33 cellular contexts compared by ENCODE assay signal in genomic region chr2:124713969-124714368, GRCh38.
A peak's percentile ranks its signal among the peaks of the same experiment; 100 is the strongest.
DNase-seq lines count a peak whose midpoint lies in the region; ATAC-seq, FAIRE-seq and TF ChIP-seq lines count a peak whose summit lies in the region.
"Had no signal": no experiment of that assay in that cellular context is flagged by ENCODE, and none has a peak within 500 bp of the region (broad histone marks: within the 10 kb centered on the region; RNA-seq: fewer than 3 reads in every experiment).

No MANE protein-coding gene starts in this region.

- 40 to 82% methylated on average over 2 of the region's 2 CpGs for WGBS in pancreas, 2 donors

- intact Hi-C loops in left lung (cut with DNase I) (no loop called here), upper lobe of right lung (cut with DNase I) (no loop called here), colonic mucosa (cut with DNase I) (no loop called here), pancreas (cut with DNase I) (no loop called here)

- no peak overlapping the region for H3K27ac ChIP-seq in left lung
- no peak overlapping the region for H3K27ac ChIP-seq in upper lobe of right lung
- no peak overlapping the region for H3K27ac ChIP-seq in colonic mucosa
- H3K27ac ChIP-seq in pancreas: no peak overlapping the region
- H3K27ac ChIP-seq: 22Rv1; A549; BLaER1; BLaER1 treated with 17β-estradiol and CSF1 and Interleukin-3, amounts not matched to agents 10 nM and 100 nM; C4-2B had no signal

- no peak overlapping the region for H3K9ac ChIP-seq in colonic mucosa (ENCODE audit: low read depth in 2 of 2, low read length in 2 of 2)
- H3K9ac ChIP-seq: BLaER1; BLaER1 treated with 17β-estradiol and CSF1 and Interleukin-3, amounts not matched to agents 10 nM and 100 nM had no signal

- ATAC-seq in left lung (peak; percentile 79), upper lobe of right lung (peak; percentile 69), pancreas (no peak)
- no peak for ATAC-seq in stimulated activated naive CD8-positive, alpha-beta T cell treated with anti-CD3 and anti-CD28 coated beads, Interleukin-15, Interleukin-2, amounts not matched to agents 100 U/mL and 50 U/mL, for 24 hours
- ATAC-seq: A549; CD8-positive, alpha-beta T cell had no signal

- no peaks in the 10 kb centered on the region for H3K9me3 ChIP-seq in left lung
- H3K9me3 ChIP-seq in upper lobe of right lung: no peaks in the 10 kb centered on the region
- no peaks in the 10 kb centered on the region for H3K9me3 ChIP-seq in colonic mucosa
- H3K9me3 ChIP-seq in pancreas: no peaks in the 10 kb centered on the region
- H3K9me3 ChIP-seq: A549; BE2C; BLaER1; BLaER1 treated with 17β-estradiol and CSF1 and Interleukin-3, amounts not matched to agents 10 nM and 100 nM; Caco-2 had no signal

- H3K4me3 ChIP-seq in left lung (no peak overlapping the region), upper lobe of right lung (no peak overlapping the region), colonic mucosa (no peak overlapping the region), pancreas (no peak overlapping the region)
- H3K4me3 ChIP-seq: A549; BLaER1; BLaER1 treated with 17β-estradiol and CSF1 and Interleukin-3, amounts not matched to agents 10 nM and 100 nM had no signal

- H3K36me3 ChIP-seq in left lung: no peaks in the 10 kb centered on the region
- no peaks in the 10 kb centered on the region for H3K36me3 ChIP-seq in upper lobe of right lung
- H3K36me3 ChIP-seq in colonic mucosa: no peaks in the 10 kb centered on the region
- H3K36me3 ChIP-seq in pancreas: no peaks in the 10 kb centered on the region
- H3K36me3 ChIP-seq: BE2C; BLaER1; BLaER1 treated with 17β-estradiol and CSF1 and Interleukin-3, amounts not matched to agents 10 nM and 100 nM had no signal

- TF ChIP-seq CTCF in left lung (IDR thresholded peaks at IDR 0.05) (no peak), upper lobe of right lung (IDR thresholded peaks at IDR 0.05) (no peak), colonic mucosa (IDR thresholded peaks at IDR 0.05) (no peak), pancreas (IDR thresholded peaks at IDR 0.05) (no peak)

- no peak for FAIRE-seq in pancreas (lab: Jason Lieb, UNC)
- FAIRE-seq: A204.1, A549, D721Med had no signal

- DNase-seq in DMS79 (lab: John Stamatoyannopoulos, UW) (peak; percentile 38), DMS79 treated with DMSO at 0.1 percent for 48 hours (lab: John Stamatoyannopoulos, UW) (peak; percentile 53), left lung (no peak), upper lobe of right lung (no peak), colonic mucosa (no peak), pancreas (no peak)
- DNase-seq in stimulated activated naive CD8-positive, alpha-beta T cell treated with anti-CD3 and anti-CD28 coated beads, Interleukin-15, Interleukin-2, amounts not matched to agents 100 U/mL and 50 U/mL, for 24 hours: no peak
- DNase-seq in activated CD8-positive, alpha-beta memory T cell treated with anti-CD3 and anti-CD28 coated beads, Interleukin-2, amount 50 U/mL, for 4 hours: no peak
- DNase-seq: 8988T; ACHN; AML-193; BE2C; C1 segment of cervical spinal cord; Caco-2; Calu3; CD4-positive, alpha-beta memory T cell; CD4-positive, alpha-beta T cell; CD4-positive, CD25-positive, alpha-beta regulatory T cell; CD8-positive, alpha-beta memory T cell; CD8-positive, alpha-beta T cell; COR-L47; DMS 273 treated with DMSO at 0.1 percent for 48 hours; DMS153; DMS53; DND-41; EL had no signal

- no peaks in the 10 kb centered on the region for H3K4me1 ChIP-seq in left lung
- no peaks in the 10 kb centered on the region for H3K4me1 ChIP-seq in upper lobe of right lung
- H3K4me1 ChIP-seq in colonic mucosa: no peaks in the 10 kb centered on the region
- H3K4me1 ChIP-seq in pancreas: no peaks in the 10 kb centered on the region
- H3K4me1 ChIP-seq: A549; BE2C; BLaER1; BLaER1 treated with 17β-estradiol and CSF1 and Interleukin-3, amounts not matched to agents 10 nM and 100 nM; Caco-2 had no signal

- H3K27me3 ChIP-seq in left lung (peaks cover 0 to 4% of the 10 kb centered on the region in 2 donors), upper lobe of right lung (no peaks in the 10 kb centered on the region), colonic mucosa (no peaks in the 10 kb centered on the region), pancreas (no peaks in the 10 kb centered on the region)
- H3K27me3 ChIP-seq: BE2C; BLaER1; BLaER1 treated with 17β-estradiol and CSF1 and Interleukin-3, amounts not matched to agents 10 nM and 100 nM had no signal

Comparison
In these comparisons a context has a peak if more than half of its experiments do, and no peak if none do; other contexts are left out.
1. DNase-seq: peak in DMS79 (single experiment) and DMS79 treated with DMSO at 0.1 percent for 48 hours (single experiment); none in left lung (0 of 2), upper lobe of right lung (single experiment), stimulated activated naive CD8-positive, alpha-beta T cell treated with anti-CD3 and anti-CD28 coated beads, Interleukin-15, Interleukin-2, amounts not matched to agents 100 U/mL and 50 U/mL, for 24 hours (single experiment), colonic mucosa (single experiment), pancreas (0 of 6) and activated CD8-positive, alpha-beta memory T cell treated with anti-CD3 and anti-CD28 coated beads, Interleukin-2, amount 50 U/mL, for 4 hours (single experiment).
2. ATAC-seq: peak in left lung (single experiment) and upper lobe of right lung (single experiment); none in stimulated activated naive CD8-positive, alpha-beta T cell treated with anti-CD3 and anti-CD28 coated beads, Interleukin-15, Interleukin-2, amounts not matched to agents 100 U/mL and 50 U/mL, for 24 hours (single experiment) and pancreas (0 of 4).